ENCODE assay signal across 1 cellular context in genomic region chr17:55446581-55447205, GRCh38.
TF ChIP-seq lines count a peak whose summit lies in the region.

No MANE protein-coding gene starts in this region.

TF ChIP-seq in HepG2, 621 proteins besides CTCF, POLR2A, EP300 and RAD21 (continued from another document and continues in another):
- TF ChIP-seq SNAPC4 (CRISPR knock-in tag; IDR thresholded peaks at IDR 0.05): no peak
- TF ChIP-seq MTF1 (CRISPR knock-in tag; IDR thresholded peaks at IDR 0.05): no peak
- no peak for TF ChIP-seq NFE2L1 (CRISPR knock-in tag; IDR thresholded peaks at IDR 0.05; ENCODE audit: borderline replicate concordance)
- TF ChIP-seq YEATS2 (CRISPR knock-in tag; IDR thresholded peaks at IDR 0.05; ENCODE audit: borderline replicate concordance): no peak; the same call in 1 of the 2 replicates
- TF ChIP-seq ZC3H4 (CRISPR knock-in tag; IDR thresholded peaks at IDR 0.05; ENCODE audit: borderline replicate concordance): no peak
- TF ChIP-seq ZNF687 (CRISPR knock-in tag; IDR thresholded peaks at IDR 0.05): no peak
- peak; percentile 48; the same call in 1 of the 2 replicates for TF ChIP-seq MXD4 (CRISPR knock-in tag; IDR thresholded peaks at IDR 0.05)
- TF ChIP-seq ZNF337 (CRISPR knock-in tag; IDR thresholded peaks at IDR 0.05; ENCODE audit: borderline replicate concordance, low read depth): peak; percentile 54; the same call in 1 of the 2 replicates
- peak; percentile 69 for TF ChIP-seq ZEB1 (IDR thresholded peaks at IDR 0.05; ENCODE audit: insufficient replicate concordance, low read depth)
- no peak for TF ChIP-seq SMARCC2 (IDR thresholded peaks at IDR 0.05)
- TF ChIP-seq TBL1XR1 (IDR thresholded peaks at IDR 0.05; ENCODE audit: borderline replicate concordance, low read length, partially characterized antibody): no peak
- TF ChIP-seq ZBTB2 (CRISPR knock-in tag; IDR thresholded peaks at IDR 0.05; ENCODE audit: low read depth): no peak
- TF ChIP-seq ZSCAN30 (CRISPR knock-in tag; IDR thresholded peaks at IDR 0.05): no peak
- TF ChIP-seq ZNF572 (CRISPR knock-in tag; IDR thresholded peaks at IDR 0.05): no peak
- peak; percentile 61; the same call in 1 of the 2 replicates for TF ChIP-seq FOSL1 (CRISPR knock-in tag; IDR thresholded peaks at IDR 0.05; ENCODE audit: borderline replicate concordance)
- TF ChIP-seq DMTF1 (CRISPR knock-in tag; IDR thresholded peaks at IDR 0.05): no peak
- TF ChIP-seq HOXA3 (CRISPR knock-in tag; IDR thresholded peaks at IDR 0.05): peak; percentile 37; the same call in 1 of the 2 replicates
- TF ChIP-seq KAT7 (CRISPR knock-in tag; IDR thresholded peaks at IDR 0.05; ENCODE audit: borderline replicate concordance): no peak; the same call in 1 of the 2 replicates
- TF ChIP-seq MAX (IDR thresholded peaks at IDR 0.05): peak; percentile 55; the same call in 1 of the 2 replicates
- TF ChIP-seq NAIF1 (CRISPR knock-in tag; IDR thresholded peaks at IDR 0.05; ENCODE audit: borderline replicate concordance): 0 out of 2 replicates have a peak, but pooled peaks have one; percentile 41
- TF ChIP-seq RFXANK (CRISPR knock-in tag; IDR thresholded peaks at IDR 0.05): no peak; the same call in 1 of the 2 replicates
- TF ChIP-seq SP1 (IDR thresholded peaks at IDR 0.05): no peak
- TF ChIP-seq SP1 (CRISPR knock-in tag; IDR thresholded peaks at IDR 0.05): no peak
- peak; percentile 92 for TF ChIP-seq NKX3-1 (CRISPR knock-in tag; IDR thresholded peaks at IDR 0.05)
- TF ChIP-seq FUBP1 (CRISPR knock-in tag; IDR thresholded peaks at IDR 0.05; ENCODE audit: borderline replicate concordance): no peak
- TF ChIP-seq ZNF12 (CRISPR knock-in tag; IDR thresholded peaks at IDR 0.05): peak; percentile 73; the same call in 1 of the 2 replicates
- no peak for TF ChIP-seq ZNF724P (CRISPR knock-in tag; IDR thresholded peaks at IDR 0.05; ENCODE audit: borderline replicate concordance)
- TF ChIP-seq MIER3 (CRISPR knock-in tag; IDR thresholded peaks at IDR 0.05; ENCODE audit: borderline replicate concordance): no peak; the same call in 1 of the 2 replicates
- no peak for TF ChIP-seq ZBTB44 (CRISPR knock-in tag; IDR thresholded peaks at IDR 0.05)
- TF ChIP-seq SNAPC2 (CRISPR knock-in tag; IDR thresholded peaks at IDR 0.05): peak; percentile 68; the same call in 1 of the 2 replicates
- TF ChIP-seq NFYB (CRISPR knock-in tag; IDR thresholded peaks at IDR 0.05): no peak; the same call in 1 of the 2 replicates
- peak; percentile 83; the same call in 1 of the 2 replicates for TF ChIP-seq CBFB (CRISPR knock-in tag; IDR thresholded peaks at IDR 0.05)
- TF ChIP-seq ZNF256 (CRISPR knock-in tag; conservative IDR thresholded peaks at IDR 0.05): no peak
- peak; percentile 53 for TF ChIP-seq DBP (CRISPR knock-in tag; IDR thresholded peaks at IDR 0.05; ENCODE audit: not compliant biosample characterization)
- TF ChIP-seq SMAD1 (CRISPR knock-in tag; IDR thresholded peaks at IDR 0.05; ENCODE audit: borderline replicate concordance, low read depth): no peak
- TF ChIP-seq ZNF543 (CRISPR knock-in tag; IDR thresholded peaks at IDR 0.05): no peak
- peak; percentile 70 for TF ChIP-seq HDAC1 (CRISPR knock-in tag; IDR thresholded peaks at IDR 0.05)
- TF ChIP-seq SOX6 (IDR thresholded peaks at IDR 0.05): no peak
- peak; percentile 95 for TF ChIP-seq SOX6 (CRISPR knock-in tag; IDR thresholded peaks at IDR 0.05)
- TF ChIP-seq ZNF550 (CRISPR knock-in tag; IDR thresholded peaks at IDR 0.05; ENCODE audit: borderline replicate concordance): no peak
- no peak for TF ChIP-seq ZNF280D (CRISPR knock-in tag; IDR thresholded peaks at IDR 0.05)
- TF ChIP-seq ZBTB7B (CRISPR knock-in tag; IDR thresholded peaks at IDR 0.05): no peak; the same call in 1 of the 2 replicates
